Comparison of ENCODE assay signal across 12 cellular contexts in genomic region chr12:89883630-89884364, GRCh38.
DNase-seq lines count a peak whose midpoint lies in the region; ATAC-seq, FAIRE-seq and TF ChIP-seq lines count a peak whose summit lies in the region.
"Had no signal": no experiment of that assay in that cellular context is flagged by ENCODE, and none has a peak within 500 bp of the region (broad histone marks: within the 10 kb centered on the region; RNA-seq: fewer than 3 reads in every experiment).

No MANE protein-coding gene starts in this region.

- H3K36me3 ChIP-seq in astrocyte (ENCODE audit: insufficient read depth, low read length), result no peaks in the 10 kb centered on the region
- H3K36me3 ChIP-seq in mesenchymal stem cell (ENCODE audit: control insufficient read depth in 1 of 2, insufficient read depth in 2 of 2, low read depth in 1 of 2, low read length in 2 of 2), result no peaks in the 10 kb centered on the region
- H3K36me3 ChIP-seq: right lobe of liver had no signal

- no peak overlapping the region for H3K4me3 Mint-ChIP-seq in astrocyte (ENCODE audit: unreplicated experiment)
- no peak overlapping the region for H3K4me3 Mint-ChIP-seq in activated naive CD4-positive, alpha-beta T cell treated with anti-CD3 and anti-CD28 coated beads for 36 hours

- CTCF ChIA-PET in activated naive CD4-positive, alpha-beta T cell treated with anti-CD3 and anti-CD28 coated beads for 36 hours (lab: Charles Lee), result no interaction called here

- H3K23ac ChIP-seq in mesenchymal stem cell (ENCODE audit: low read length in 2 of 2), result no peak overlapping the region

- no peaks in the 10 kb centered on the region for H3K36me3 Mint-ChIP-seq in astrocyte (ENCODE audit: low read depth, unreplicated experiment)
- peaks cover 2% of the 10 kb centered on the region for H3K36me3 Mint-ChIP-seq in activated naive CD4-positive, alpha-beta T cell treated with anti-CD3 and anti-CD28 coated beads for 36 hours (ENCODE audit: low read depth)

- no peaks in the 10 kb centered on the region for H3K27me3 ChIP-seq in astrocyte (ENCODE audit: insufficient read depth, low read length)
- no peaks in the 10 kb centered on the region for H3K27me3 ChIP-seq in mesenchymal stem cell (ENCODE audit: control insufficient read depth in 1 of 2, insufficient read depth in 1 of 2, low read length in 2 of 2)
- H3K27me3 ChIP-seq: right lobe of liver had no signal

- peaks cover 15% of the 10 kb centered on the region for H3K4me1 Mint-ChIP-seq in astrocyte (ENCODE audit: low read depth, unreplicated experiment)
- H3K4me1 Mint-ChIP-seq in activated naive CD4-positive, alpha-beta T cell treated with anti-CD3 and anti-CD28 coated beads for 36 hours (ENCODE audit: low read depth), result peaks cover 40% of the 10 kb centered on the region

- peak; percentile 31 for DNase-seq in DMS 273 treated with DMSO at 0.1 percent for 48 hours (lab: John Stamatoyannopoulos, UW)
- peak; percentile 74 for DNase-seq in NCI-H1694 (lab: John Stamatoyannopoulos, UW)
- peak; percentile 54 for DNase-seq in astrocyte (ENCODE audit: low read depth)
- no peak for DNase-seq in mesenchymal stem cell
- DNase-seq in cerebellar nuclear complex (lab: John Stamatoyannopoulos, UW), result no peak
- no peak for DNase-seq in activated naive CD4-positive, alpha-beta T cell treated with anti-CD3 and anti-CD28 coated beads for 36 hours
- DNase-seq: cortex of kidney; right lobe of liver; stimulated activated CD8-positive, alpha-beta memory T cell treated with anti-CD3 and anti-CD28 coated beads, Interleukin-4, amount 100 ng/mL, for 48 hours had no signal

- H2BK15ac ChIP-seq in mesenchymal stem cell (ENCODE audit: low read depth, poor library complexity, severe bottlenecking), result no peak overlapping the region

- intact Hi-C loops in activated naive CD4-positive, alpha-beta T cell treated with anti-CD3 and anti-CD28 coated beads for 36 hours (cut with micrococcal nuclease), result loop anchor here (2.0 to 10.0 kb wide), 5 partner anchors 286 to 721 kb away; partner anchors contain the start of gene DUSP6

- H2AFZ ChIP-seq in astrocyte (ENCODE audit: low read depth, low read length) (no peak overlapping the region), mesenchymal stem cell (ENCODE audit: low read depth, low read length) (peak overlapping the region; percentile 51)

- H3K79me2 ChIP-seq in astrocyte (ENCODE audit: insufficient read depth, low read length), result no peaks in the 10 kb centered on the region

- H3K4ac ChIP-seq in mesenchymal stem cell (ENCODE audit: low read depth in 1 of 2, low read length in 2 of 2), result no peak overlapping the region

- no peak for TF ChIP-seq CTCF in astrocyte (IDR thresholded peaks at IDR 0.05; ENCODE audit: insufficient read depth, low read depth, low read length)

- no peak overlapping the region for H2BK5ac ChIP-seq in mesenchymal stem cell (ENCODE audit: low read depth, low read length, poor library complexity, severe bottlenecking)

- H4K8ac ChIP-seq in mesenchymal stem cell (ENCODE audit: low read length), result no peak overlapping the region

- H2BK120ac ChIP-seq in mesenchymal stem cell (ENCODE audit: low read depth, low read length), result no peak overlapping the region

- no peaks in the 10 kb centered on the region for H3K9me3 Mint-ChIP-seq in astrocyte (ENCODE audit: unreplicated experiment)
- H3K9me3 Mint-ChIP-seq in activated naive CD4-positive, alpha-beta T cell treated with anti-CD3 and anti-CD28 coated beads for 36 hours, result no peaks in the 10 kb centered on the region

- H3K4me1 ChIP-seq in astrocyte (ENCODE audit: insufficient read depth, low read length) (no peaks in the 10 kb centered on the region), mesenchymal stem cell (ENCODE audit: control insufficient read depth, insufficient read depth, low read depth, low read length) (no peaks in the 10 kb centered on the region)
- H3K4me1 ChIP-seq: right lobe of liver had no signal

- H3K27ac ChIP-seq in astrocyte (ENCODE audit: low read depth, low read length) (no peak overlapping the region), mesenchymal stem cell (ENCODE audit: low read length, poor library complexity, severe bottlenecking) (no peak overlapping the region)
- H3K27ac ChIP-seq: right lobe of liver had no signal

- 81% methylated on average over 4 of the region's 4 CpGs for WGBS in mesenchymal stem cell

- H4K20me1 ChIP-seq in astrocyte (ENCODE audit: insufficient read depth, low read length), result no peaks in the 10 kb centered on the region

- H3K9ac ChIP-seq in astrocyte (ENCODE audit: low read length), result no peak overlapping the region
- H3K9ac ChIP-seq in mesenchymal stem cell (ENCODE audit: low read length), result no peak overlapping the region

- no peak overlapping the region for H3K27ac Mint-ChIP-seq in astrocyte (ENCODE audit: unreplicated experiment)
- no peak overlapping the region for H3K27ac Mint-ChIP-seq in activated naive CD4-positive, alpha-beta T cell treated with anti-CD3 and anti-CD28 coated beads for 36 hours

- H3K27me3 Mint-ChIP-seq in astrocyte (ENCODE audit: low read depth, unreplicated experiment), result no peaks in the 10 kb centered on the region
- no peaks in the 10 kb centered on the region for H3K27me3 Mint-ChIP-seq in activated naive CD4-positive, alpha-beta T cell treated with anti-CD3 and anti-CD28 coated beads for 36 hours (ENCODE audit: low read depth)

- no peaks in the 10 kb centered on the region for H3K9me3 ChIP-seq in astrocyte (ENCODE audit: insufficient read depth, low read depth, low read length)
- H3K9me3 ChIP-seq in mesenchymal stem cell (ENCODE audit: control insufficient read depth, low read length), result no peaks in the 10 kb centered on the region
- H3K9me3 ChIP-seq: right lobe of liver had no signal

- no peak overlapping the region for H3K14ac ChIP-seq in mesenchymal stem cell (ENCODE audit: low read length in 2 of 2)

- ATAC-seq in HG03097 (IDR thresholded peaks at IDR 0.05; ENCODE audit: low FRiP score, unreplicated experiment) (no peak), GM21381 (IDR thresholded peaks at IDR 0.05; ENCODE audit: unreplicated experiment) (no peak)

- no peak for FAIRE-seq in astrocyte (lab: Jason Lieb, UNC)
- FAIRE-seq: islet of Langerhans had no signal

- H3K18ac ChIP-seq in mesenchymal stem cell (ENCODE audit: low read depth in 1 of 2, low read length in 2 of 2), result no peak overlapping the region

- no peaks in the 10 kb centered on the region for H3K79me1 ChIP-seq in mesenchymal stem cell (replicated peaks; ENCODE audit: low read length, poor library complexity, severe bottlenecking)

- no peak overlapping the region for H2AK5ac ChIP-seq in mesenchymal stem cell (ENCODE audit: low read length, severe bottlenecking)

- no peak overlapping the region for H3K4me3 ChIP-seq in astrocyte (ENCODE audit: insufficient read depth, low read depth, low read length)
- no peak overlapping the region for H3K4me3 ChIP-seq in mesenchymal stem cell (ENCODE audit: insufficient read depth in 1 of 2, low read depth in 1 of 2, low read length in 2 of 2)
- H3K4me3 ChIP-seq: right lobe of liver had no signal

- H4K91ac ChIP-seq in mesenchymal stem cell (ENCODE audit: low read length), result peak overlapping the region; percentile 68

- H3K4me2 ChIP-seq in astrocyte (ENCODE audit: low read length) (no peak overlapping the region), mesenchymal stem cell (ENCODE audit: low read length, poor library complexity, severe bottlenecking) (no peak overlapping the region)

- peak overlapping the region in 1 of 2 experiments; percentile 63 for H2BK12ac ChIP-seq in mesenchymal stem cell (ENCODE audit: low read length in 2 of 2)

Comparison
In these comparisons a context has a peak if more than half of its experiments do, and no peak if none do; other contexts are left out.
1. DNase-seq: peak in DMS 273 treated with DMSO at 0.1 percent for 48 hours (single experiment), NCI-H1694 (single experiment) and astrocyte (single experiment); none in mesenchymal stem cell (single experiment), cerebellar nuclear complex (0 of 2) and activated naive CD4-positive, alpha-beta T cell treated with anti-CD3 and anti-CD28 coated beads for 36 hours (single experiment).